ENCODE assay signal across 29 cellular contexts in genomic region chr11:71124127-71124526, GRCh38.
"Had no signal": no experiment of that assay in that cellular context is flagged by ENCODE, and none has a peak within 500 bp of the region (broad histone marks: within the 10 kb centered on the region; RNA-seq: fewer than 3 reads in every experiment).

No MANE protein-coding gene starts in this region.

- H3K36me3 ChIP-seq: ascending aorta had no signal

- DNase-seq: activated CD4-positive, alpha-beta memory T cell treated with anti-CD3 and anti-CD28 coated beads, Interleukin-2, amount 10 ng/mL, durations not matched to agents 7 days and 5 days; activated CD4-positive, alpha-beta T cell treated with anti-CD3 and anti-CD28 coated beads for 1 hour; activated CD4-positive, alpha-beta T cell treated with anti-CD3 and anti-CD28 coated beads for 36 hours; activated CD4-positive, alpha-beta T cell treated with anti-CD3 and anti-CD28 coated beads for 48 hours; activated CD4-positive, alpha-beta T cell treated with anti-CD3 and anti-CD28 coated beads, Interleukin-2, amount 10 ng/mL, durations not matched to agents 7 days and 5 days; activated CD4-positive, alpha-beta T cell treated with anti-CD3 and anti-CD28 coated beads, Interleukin-2, amount 50 U/mL, for 48 hours; activated CD4-positive, CD25-positive, alpha-beta regulatory T cell; activated CD8-positive, alpha-beta memory T cell treated with anti-CD3 and anti-CD28 coated beads for 24 hours; activated CD8-positive, alpha-beta memory T cell treated with anti-CD3 and anti-CD28 coated beads, Interleukin-2, amount 10 ng/mL, durations not matched to agents 7 days and 5 days; activated CD8-positive, alpha-beta memory T cell treated with anti-CD3 and anti-CD28 coated beads, Interleukin-2, amount 50 U/mL, for 48 hours; activated CD8-positive, alpha-beta T cell treated with anti-CD3 and anti-CD28 coated beads, Interleukin-2, amount 10 ng/mL, durations not matched to agents 7 days and 5 days; activated effector memory CD4-positive, alpha-beta T cell treated with Interleukin-2 at 50 U/mL for 16 hours; activated gamma-delta T cell; activated naive CD4-positive, alpha-beta T cell treated with anti-CD3 and anti-CD28 coated beads, Interleukin-2, amount 10 ng/mL, durations not matched to agents 7 days and 5 days; activated naive CD4-positive, alpha-beta T cell treated with Interleukin-2 at 50 U/mL for 16 hours; activated naive CD8-positive, alpha-beta T cell treated with anti-CD3 and anti-CD28 coated beads, Interleukin-2, amount 10 ng/mL, durations not matched to agents 7 days and 5 days; activated naive CD8-positive, alpha-beta T cell treated with anti-CD3 and anti-CD28 coated beads, Interleukin-2, amount 50 U/mL, for 24 hours; activated T-cell treated with anti-CD3 and anti-CD28 coated beads, Interleukin-2, amount 50 U/mL, for 24 hours; activated T-cell treated with anti-CD3 and anti-CD28 coated beads, Interleukin-2, amount 50 U/mL, for 48 hours; amygdala; anterior cingulate cortex; central memory CD4-positive, alpha-beta T cell; T-helper 17 cell; T1000 had no signal

- H3K4me1 ChIP-seq: ascending aorta had no signal

- H3K9me3 ChIP-seq: ascending aorta had no signal

- ATAC-seq: activated CD4-positive, alpha-beta T cell treated with anti-CD3 and anti-CD28 coated beads for 36 hours; activated CD4-positive, CD25-positive, alpha-beta regulatory T cell treated with anti-CD3 and anti-CD28 coated beads, Interleukin-2, amount 50 U/mL, for 24 hours; activated CD8-positive, alpha-beta memory T cell treated with anti-CD3 and anti-CD28 coated beads, Interleukin-2, amount 10 ng/mL, durations not matched to agents 7 days and 5 days; activated CD8-positive, alpha-beta T cell treated with anti-CD3 and anti-CD28 coated beads, Interleukin-2, amount 10 ng/mL, durations not matched to agents 7 days and 5 days; activated naive CD8-positive, alpha-beta T cell treated with anti-CD3 and anti-CD28 coated beads, Interleukin-2, amount 50 U/mL, for 24 hours; T-helper 17 cell; WTC11 had no signal

- FAIRE-seq: TTC549 had no signal

- H3K4me3 ChIP-seq: ascending aorta had no signal

- H3K27me3 ChIP-seq: ascending aorta had no signal

- H3K27ac ChIP-seq: ascending aorta, VCaP had no signal
